ENCODE assay signal across 2 cellular contexts in genomic region chr11:108872781-108873291, GRCh38.
TF ChIP-seq lines count a peak whose summit lies in the region.

No MANE protein-coding gene starts in this region.

TF ChIP-seq in HepG2, 621 proteins besides CTCF, POLR2A, EP300 and RAD21 (continued from another document):
- TF ChIP-seq ZFP62 (CRISPR knock-in tag; IDR thresholded peaks at IDR 0.05), result no peak
- no peak for TF ChIP-seq ZNF333 (CRISPR knock-in tag; IDR thresholded peaks at IDR 0.05; ENCODE audit: borderline replicate concordance)

TF ChIP-seq in endothelial cell of umbilical vein, 7 proteins besides CTCF, POLR2A, EP300 and RAD21 (continued from another document):
- TF ChIP-seq POLR2AphosphoS5 (IDR thresholded peaks at IDR 0.05; ENCODE audit: insufficient read depth, low read depth, low read length) (peak; percentile 19), MYC (IDR thresholded peaks at IDR 0.05; ENCODE audit: low read depth, low read length) (no peak), JUN (IDR thresholded peaks at IDR 0.05; ENCODE audit: borderline replicate concordance, insufficient read depth, insufficient read length, low read depth) (peak; percentile 9), MAX (IDR thresholded peaks at IDR 0.05; ENCODE audit: insufficient read depth, insufficient read length) (no peak)
